6 cellular contexts compared by ENCODE assay signal in the genomic region with DNA sequence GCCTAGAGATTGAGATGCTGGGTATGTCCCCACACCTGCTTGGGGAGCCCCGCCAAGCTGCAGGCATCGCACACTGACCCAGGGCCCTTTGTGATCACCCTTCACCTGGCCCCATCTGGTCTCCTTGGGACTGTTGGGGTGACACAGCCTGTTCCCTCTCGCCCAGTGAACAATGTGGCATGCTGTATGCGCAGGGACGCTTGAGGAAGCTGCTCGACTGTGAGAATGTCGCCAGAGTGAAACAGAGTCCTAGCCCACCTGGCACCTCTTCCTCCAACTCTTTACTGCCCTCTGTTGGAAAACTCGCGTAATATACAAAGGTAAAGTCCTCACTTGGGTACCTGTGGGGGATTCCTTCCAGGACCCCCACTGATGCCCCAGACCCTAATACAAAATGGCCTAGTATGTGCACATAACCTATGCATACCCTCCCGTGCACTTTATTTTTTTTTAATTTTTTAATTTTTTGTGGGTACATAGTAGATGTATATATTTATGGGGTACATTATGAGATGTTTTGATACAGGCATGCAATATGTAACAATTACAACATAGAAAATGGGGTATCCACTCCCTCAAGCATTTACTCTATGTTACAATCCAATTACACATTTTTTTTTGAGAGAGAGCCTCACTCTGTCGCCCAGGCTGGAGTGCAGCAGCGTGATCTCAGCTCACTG. TPM values are rescaled to one million over a fixed set of nuclear protein-coding genes. Genes with fewer than 3 reads are reported as not detected.
DNase-seq lines count a peak whose midpoint lies in the region; ATAC-seq and TF ChIP-seq lines count a peak whose summit lies in the region.

No MANE protein-coding gene starts in this region.

- DNase-seq in SHP77 (lab: John Stamatoyannopoulos, UW) = peak; percentile 27 to 33
- no peak for DNase-seq in SHP77 treated with DMSO at 0.1 percent for 48 hours (lab: John Stamatoyannopoulos, UW)
- DNase-seq in kidney epithelial cell (ENCODE audit: low read depth) = no peak
- no peak for DNase-seq in globus pallidus (ENCODE audit: low spot score)

- no peaks in the 10 kb centered on the region for H3K36me3 ChIP-seq in kidney epithelial cell (ENCODE audit: control insufficient read depth, insufficient read depth, low read length)

- no peak overlapping the region for H3K4me3 ChIP-seq in kidney epithelial cell (ENCODE audit: low read depth, low read length)

- ATAC-seq in SK-N-SH treated with all-trans-retinoic acid at 6 μM for 48 hours (peak; percentile 43; the same call in 2 of the 3 replicates), GM18519 (IDR thresholded peaks at IDR 0.05; ENCODE audit: low FRiP score, unreplicated experiment) (no peak)

- peak; percentile 72 for TF ChIP-seq CTCF in kidney epithelial cell (IDR thresholded peaks at IDR 0.05; ENCODE audit: insufficient read depth, low read length, poor library complexity, severe bottlenecking)

- H3K27me3 ChIP-seq in kidney epithelial cell (ENCODE audit: control insufficient read depth, insufficient read depth, low read length) = no peaks in the 10 kb centered on the region

TF ChIP-seq in SK-N-SH treated with all-trans-retinoic acid at 6 μM for 48 hours, 23 proteins besides CTCF, POLR2A, EP300 and RAD21:
- TF ChIP-seq, protein P1, sequence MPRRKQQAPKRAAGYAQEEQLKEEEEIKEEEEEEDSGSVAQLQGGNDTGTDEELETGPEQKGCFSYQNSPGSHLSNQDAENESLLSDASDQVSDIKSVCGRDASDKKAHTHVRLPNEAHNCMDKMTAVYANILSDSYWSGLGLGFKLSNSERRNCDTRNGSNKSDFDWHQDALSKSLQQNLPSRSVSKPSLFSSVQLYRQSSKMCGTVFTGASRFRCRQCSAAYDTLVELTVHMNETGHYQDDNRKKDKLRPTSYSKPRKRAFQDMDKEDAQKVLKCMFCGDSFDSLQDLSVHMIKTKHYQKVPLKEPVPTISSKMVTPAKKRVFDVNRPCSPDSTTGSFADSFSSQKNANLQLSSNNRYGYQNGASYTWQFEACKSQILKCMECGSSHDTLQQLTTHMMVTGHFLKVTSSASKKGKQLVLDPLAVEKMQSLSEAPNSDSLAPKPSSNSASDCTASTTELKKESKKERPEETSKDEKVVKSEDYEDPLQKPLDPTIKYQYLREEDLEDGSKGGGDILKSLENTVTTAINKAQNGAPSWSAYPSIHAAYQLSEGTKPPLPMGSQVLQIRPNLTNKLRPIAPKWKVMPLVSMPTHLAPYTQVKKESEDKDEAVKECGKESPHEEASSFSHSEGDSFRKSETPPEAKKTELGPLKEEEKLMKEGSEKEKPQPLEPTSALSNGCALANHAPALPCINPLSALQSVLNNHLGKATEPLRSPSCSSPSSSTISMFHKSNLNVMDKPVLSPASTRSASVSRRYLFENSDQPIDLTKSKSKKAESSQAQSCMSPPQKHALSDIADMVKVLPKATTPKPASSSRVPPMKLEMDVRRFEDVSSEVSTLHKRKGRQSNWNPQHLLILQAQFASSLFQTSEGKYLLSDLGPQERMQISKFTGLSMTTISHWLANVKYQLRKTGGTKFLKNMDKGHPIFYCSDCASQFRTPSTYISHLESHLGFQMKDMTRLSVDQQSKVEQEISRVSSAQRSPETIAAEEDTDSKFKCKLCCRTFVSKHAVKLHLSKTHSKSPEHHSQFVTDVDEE (CRISPR knock-in tag; IDR thresholded peaks at IDR 0.05) = no peak
- TF ChIP-seq TOX (CRISPR knock-in tag; IDR thresholded peaks at IDR 0.05; ENCODE audit: borderline replicate concordance) = no peak
- TF ChIP-seq RARB (CRISPR knock-in tag; IDR thresholded peaks at IDR 0.05) = no peak
- TF ChIP-seq ISL1 (CRISPR knock-in tag; IDR thresholded peaks at IDR 0.05) = no peak
- no peak for TF ChIP-seq BACH2 (CRISPR knock-in tag; IDR thresholded peaks at IDR 0.05; ENCODE audit: borderline replicate concordance)
- TF ChIP-seq, protein P2, sequence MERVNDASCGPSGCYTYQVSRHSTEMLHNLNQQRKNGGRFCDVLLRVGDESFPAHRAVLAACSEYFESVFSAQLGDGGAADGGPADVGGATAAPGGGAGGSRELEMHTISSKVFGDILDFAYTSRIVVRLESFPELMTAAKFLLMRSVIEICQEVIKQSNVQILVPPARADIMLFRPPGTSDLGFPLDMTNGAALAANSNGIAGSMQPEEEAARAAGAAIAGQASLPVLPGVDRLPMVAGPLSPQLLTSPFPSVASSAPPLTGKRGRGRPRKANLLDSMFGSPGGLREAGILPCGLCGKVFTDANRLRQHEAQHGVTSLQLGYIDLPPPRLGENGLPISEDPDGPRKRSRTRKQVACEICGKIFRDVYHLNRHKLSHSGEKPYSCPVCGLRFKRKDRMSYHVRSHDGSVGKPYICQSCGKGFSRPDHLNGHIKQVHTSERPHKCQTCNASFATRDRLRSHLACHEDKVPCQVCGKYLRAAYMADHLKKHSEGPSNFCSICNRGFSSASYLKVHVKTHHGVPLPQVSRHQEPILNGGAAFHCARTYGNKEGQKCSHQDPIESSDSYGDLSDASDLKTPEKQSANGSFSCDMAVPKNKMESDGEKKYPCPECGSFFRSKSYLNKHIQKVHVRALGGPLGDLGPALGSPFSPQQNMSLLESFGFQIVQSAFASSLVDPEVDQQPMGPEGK (CRISPR knock-in tag; IDR thresholded peaks at IDR 0.05; ENCODE audit: borderline replicate concordance) = no peak
- TF ChIP-seq SNAI2 (CRISPR knock-in tag; IDR thresholded peaks at IDR 0.05) = no peak
- TF ChIP-seq ZC3H10 (CRISPR knock-in tag; IDR thresholded peaks at IDR 0.05) = no peak

RNA-seq across cellular contexts. Expression of a gene that starts 9.0 kb away (rescaled TPM):
- 21.9 and 25.0 TPM in 2 replicates for total RNA-seq in kidney epithelial cell

RNA-seq across cellular contexts. Expression of a gene that starts 9.5 kb away (rescaled TPM):
- 33.8 and 36.4 TPM in 2 replicates for total RNA-seq in kidney epithelial cell

RNA-seq across cellular contexts. Expression of a gene that starts 26.8 kb away (rescaled TPM):
- 0.07 and 0.46 TPM in 2 replicates for total RNA-seq in kidney epithelial cell

RNA-seq across cellular contexts. Expression of a gene that starts 57.6 kb away (rescaled TPM):
- 0.27 TPM in 1 of 2 replicates, not detected in the other for total RNA-seq in kidney epithelial cell

Comparison
In these comparisons a context has a peak if more than half of its experiments do, and no peak if none do; other contexts are left out.
1. DNase-seq: peak in SHP77 (2 of 2); none in SHP77 treated with DMSO at 0.1 percent for 48 hours (single experiment), kidney epithelial cell (single experiment) and globus pallidus (single experiment).